ENCODE assay signal across 21 cellular contexts in the genomic region with DNA sequence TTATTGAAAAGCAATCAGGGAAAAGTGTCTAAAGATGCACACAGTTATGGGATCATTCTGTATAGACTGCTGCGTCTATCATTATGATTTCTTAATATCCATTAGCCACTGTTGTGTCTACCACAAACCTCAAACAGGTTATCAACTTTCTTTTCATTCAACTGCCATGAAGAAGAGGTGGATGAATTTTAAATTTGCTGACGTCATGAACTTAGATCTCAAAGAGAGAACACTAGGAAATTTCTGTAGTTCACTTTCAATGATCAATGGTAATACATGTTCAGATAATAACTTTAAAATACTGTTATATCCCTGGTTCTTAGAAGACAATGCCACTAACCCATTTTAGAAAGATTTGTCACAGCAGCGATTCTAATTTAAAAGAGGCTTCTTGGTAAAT. TPM values are rescaled to one million over a fixed set of nuclear protein-coding genes. Genes with fewer than 3 reads are reported as not detected.
DNase-seq lines count a peak whose midpoint lies in the region; ATAC-seq, FAIRE-seq and TF ChIP-seq lines count a peak whose summit lies in the region.
"Had no signal": no experiment of that assay in that cellular context is flagged by ENCODE, and none has a peak within 500 bp of the region (broad histone marks: within the 10 kb centered on the region; RNA-seq: fewer than 3 reads in every experiment).

No MANE protein-coding gene starts in this region.

- dilution Hi-C loops in IMR-90 (cut with HindIII; ENCODE audit: low sequenced_read_pairs, unreplicated experiment), result no loop called here

- H3K27ac ChIP-seq in HepG2 (ENCODE audit: extremely low read length, insufficient read depth, low read length) (no peak overlapping the region), right lobe of liver (no peak overlapping the region), IMR-90 (ENCODE audit: insufficient read depth, low read length) (no peak overlapping the region)
- H3K27ac ChIP-seq: 22Rv1, BLaER1 had no signal

- H3K4me1 ChIP-seq in HepG2 (ENCODE audit: insufficient read depth, low read length) (no peaks in the 10 kb centered on the region), right lobe of liver (no peaks in the 10 kb centered on the region), IMR-90 (ENCODE audit: control insufficient read depth, insufficient read depth, low read length) (no peaks in the 10 kb centered on the region)
- H3K4me1 ChIP-seq: BE2C, BLaER1 had no signal

- no peaks in the 10 kb centered on the region for H3K36me3 ChIP-seq in HepG2 (replicated peaks in 1 of 2; ENCODE audit: control insufficient read depth in 1 of 2, insufficient read depth in 2 of 2, low read length in 2 of 2)
- no peaks in the 10 kb centered on the region for H3K36me3 ChIP-seq in right lobe of liver
- H3K36me3 ChIP-seq in IMR-90 (ENCODE audit: control insufficient read depth, insufficient read depth, low read length), result no peaks in the 10 kb centered on the region
- H3K36me3 ChIP-seq: BE2C, BLaER1 had no signal

- H2AFZ ChIP-seq in HepG2 (ENCODE audit: low read length) (no peak overlapping the region), IMR-90 (replicated peaks; ENCODE audit: low read length, poor library complexity) (no peak overlapping the region)

- no peak overlapping the region for H2AK5ac ChIP-seq in IMR-90 (ENCODE audit: low read depth, low read length)

- BruUV-seq in HepG2 (replicated peaks; lab: Mats Ljungman, UMichigan) (no TSS peak), IMR-90 (replicated peaks; lab: Mats Ljungman, UMichigan) (no TSS peak), MCF 10A (replicated peaks; lab: Mats Ljungman, UMichigan) (no TSS peak)

- no peak overlapping the region for H2AK9ac ChIP-seq in IMR-90 (replicated peaks; ENCODE audit: low read depth, low read length, poor library complexity)

- H3K9me3 Mint-ChIP-seq in MCF 10A (ENCODE audit: unreplicated experiment), result no peaks in the 10 kb centered on the region
- H3K9me3 Mint-ChIP-seq: CD14-positive monocyte had no signal

- no peaks in the 10 kb centered on the region for H3K9me3 ChIP-seq in HepG2 (ENCODE audit: low read length)
- H3K9me3 ChIP-seq in right lobe of liver, result no peaks in the 10 kb centered on the region
- H3K9me3 ChIP-seq in IMR-90 (ENCODE audit: control insufficient read depth, insufficient read depth, low read length), result no peaks in the 10 kb centered on the region
- H3K9me3 ChIP-seq: BE2C, BLaER1 had no signal

- H3K4me3 Mint-ChIP-seq in MCF 10A (ENCODE audit: unreplicated experiment), result no peak overlapping the region
- H3K4me3 Mint-ChIP-seq: CD14-positive monocyte; CD4-positive, alpha-beta memory T cell; CD4-positive, CD25-positive, alpha-beta regulatory T cell; CD8-positive, alpha-beta memory T cell had no signal

- H2BK20ac ChIP-seq in IMR-90 (ENCODE audit: low read depth, low read length), result no peak overlapping the region

- H3K4me2 ChIP-seq in HepG2 (ENCODE audit: low read depth, low read length), result no peak overlapping the region
- H3K4me2 ChIP-seq in IMR-90 (ENCODE audit: low read depth, low read length), result no peak overlapping the region
- H3K4me2 ChIP-seq: BLaER1 had no signal

- WGBS in HepG2 (ENCODE audit: low lambda C conversion rate), result 8% methylated on average over 3 of the region's 3 CpGs
- WGBS in right lobe of liver (ENCODE audit: insufficient coverage, low coverage, low lambda C conversion rate, missing lambda C conversion rate), result 51% methylated on average over 3 of the region's 3 CpGs
- WGBS in IMR-90 (ENCODE audit: extremely low coverage in 2 of 2, insufficient read length in 1 of 2), 2 experiments, result no CpG with 5 or more reads among the region's 3 CpGs

- H3K18ac ChIP-seq in IMR-90 (ENCODE audit: low read depth, low read length), result no peak overlapping the region

- no peaks in the 10 kb centered on the region for H3K4me1 Mint-ChIP-seq in MCF 10A (ENCODE audit: insufficient read depth, unreplicated experiment)
- H3K4me1 Mint-ChIP-seq: CD4-positive, alpha-beta memory T cell; CD8-positive, alpha-beta memory T cell had no signal

- no peak for TF ChIP-seq POLR2A in HepG2 (IDR thresholded peaks at IDR 0.05; ENCODE audit: insufficient read depth in 1 of 2, low read depth in 2 of 2, low read length in 2 of 2)
- no peak for TF ChIP-seq POLR2A in right lobe of liver (IDR thresholded peaks at IDR 0.05)
- no peak for TF ChIP-seq POLR2A in GM12892 (IDR thresholded peaks at IDR 0.05; ENCODE audit: low read depth, low read length)
- TF ChIP-seq POLR2A in IMR-90 (IDR thresholded peaks at IDR 0.05; ENCODE audit: low read depth, low read length), result no peak

- POLR2A ChIA-PET in HepG2 (lab: Yijun Ruan, JAX), result no interaction called here
- POLR2A ChIA-PET in IMR-90 (lab: Charles Lee; ENCODE audit: unreplicated experiment), result no interaction called here
- POLR2A ChIA-PET in MCF 10A (lab: Yijun Ruan, JAX), result interaction anchor here (1.6 kb wide), 1 partner anchor 23 kb away, joined by 3 read pairs; no protein-coding TSS in a partner anchor

- no peak overlapping the region for H2BK120ac ChIP-seq in IMR-90 (ENCODE audit: low read depth, low read length)

- TF ChIP-seq RAD21 in HepG2 (CRISPR knock-in tag; IDR thresholded peaks at IDR 0.05) (no peak), IMR-90 (IDR thresholded peaks at IDR 0.05; ENCODE audit: low read length) (no peak)

- no peak overlapping the region for H4K8ac ChIP-seq in IMR-90 (ENCODE audit: low read depth in 2 of 2, low read length in 2 of 2)

- H3K9me1 ChIP-seq in IMR-90 (ENCODE audit: insufficient read depth, low read length), result no peaks in the 10 kb centered on the region; the same call in 1 of the 2 replicates

- H3K36me3 Mint-ChIP-seq in MCF 10A (ENCODE audit: insufficient read depth, unreplicated experiment), result no peaks in the 10 kb centered on the region
- H3K36me3 Mint-ChIP-seq: CD14-positive monocyte; CD4-positive, alpha-beta memory T cell; CD4-positive, CD25-positive, alpha-beta regulatory T cell; CD8-positive, alpha-beta memory T cell had no signal

- H3K9ac ChIP-seq in HepG2 (ENCODE audit: insufficient read depth, low read depth, low read length), result no peak overlapping the region
- no peak overlapping the region for H3K9ac ChIP-seq in IMR-90 (ENCODE audit: low read depth, low read length)
- H3K9ac ChIP-seq: BLaER1 had no signal

- no peak overlapping the region for H3K23ac ChIP-seq in IMR-90 (ENCODE audit: low read depth, low read length)

- in situ Hi-C loops in HepG2 (cut with HindIII; ENCODE audit: extremely low pct_ligation_motif_present, low pct_unique_long_range_greater_than_20kb) (no loop called here), IMR-90 (cut with MboI; ENCODE audit: low sequenced_read_pairs) (no loop called here)

- no peaks in the 10 kb centered on the region for H3K27me3 Mint-ChIP-seq in MCF 10A (ENCODE audit: insufficient read depth, unreplicated experiment)

- no peak overlapping the region for H3K27ac Mint-ChIP-seq in MCF 10A (ENCODE audit: low read depth, unreplicated experiment)
- H3K27ac Mint-ChIP-seq: CD14-positive monocyte; CD4-positive, alpha-beta memory T cell; CD4-positive, CD25-positive, alpha-beta regulatory T cell; CD8-positive, alpha-beta memory T cell had no signal

- no peak overlapping the region for H2BK15ac ChIP-seq in IMR-90 (ENCODE audit: low read depth, low read length)

- no peaks in the 10 kb centered on the region for H4K20me1 ChIP-seq in HepG2 (ENCODE audit: insufficient read depth, low read length)
- H4K20me1 ChIP-seq in IMR-90 (ENCODE audit: insufficient read depth, low read length), result no peaks in the 10 kb centered on the region
- H4K20me1 ChIP-seq: BLaER1 had no signal

- H3K4ac ChIP-seq in IMR-90 (ENCODE audit: low read depth, low read length), result no peak overlapping the region

- no peaks in the 10 kb centered on the region for H3K79me2 ChIP-seq in HepG2 (ENCODE audit: insufficient read depth, low read length)

- CTCF ChIA-PET in HepG2 (lab: Yijun Ruan, JAX; ENCODE audit: low intra/inter-chr PET ratio, low total read pairs), result no interaction called here
- CTCF ChIA-PET in IMR-90 (lab: Yijun Ruan, JAX), result no interaction called here
- CTCF ChIA-PET in MCF 10A (lab: Yijun Ruan, JAX), result no interaction called here

- no peak overlapping the region for H4K91ac ChIP-seq in IMR-90 (ENCODE audit: insufficient read depth, low read depth, low read length)

- intact Hi-C loops in HepG2 (cut with micrococcal nuclease; ENCODE audit: unreplicated experiment), result no loop called here
- intact Hi-C loops in right lobe of liver (cut with DNase I), result no loop called here
- intact Hi-C loops in IMR-90 (cut with micrococcal nuclease), result no loop called here
- intact Hi-C loops in MCF 10A (cut with micrococcal nuclease), result no loop called here

- no peak overlapping the region for H3K14ac ChIP-seq in IMR-90 (replicated peaks; ENCODE audit: low read depth, low read length)

- DNase-seq in HepG2 (ENCODE audit: low spot score) (no peak), right lobe of liver (no peak), GM12892 (ENCODE audit: insufficient read length) (no peak), IMR-90 (no peak), MCF 10A (ENCODE audit: unreplicated experiment) (no peak), NCI-H2227 treated with DMSO at 0.1 percent for 48 hours (lab: John Stamatoyannopoulos, UW) (no peak)
- DNase-seq: ACHN; BE2C; C1 segment of cervical spinal cord; CD4-positive, alpha-beta memory T cell; CD4-positive, CD25-positive, alpha-beta regulatory T cell; CD8-positive, alpha-beta memory T cell; COR-L47; DMS79 treated with DMSO at 0.1 percent for 48 hours; GF-D8 had no signal

- no peak for TF ChIP-seq EP300 in HepG2 (IDR thresholded peaks at IDR 0.05; ENCODE audit: low read depth in 2 of 2, low read length in 2 of 2)
- no peak for TF ChIP-seq EP300 in HepG2 (CRISPR knock-in tag; IDR thresholded peaks at IDR 0.05; ENCODE audit: borderline replicate concordance)

- no peaks in the 10 kb centered on the region for H3K27me3 ChIP-seq in HepG2 (ENCODE audit: control insufficient read depth in 1 of 2, insufficient read depth in 2 of 2, low read length in 2 of 2)
- no peaks in the 10 kb centered on the region for H3K27me3 ChIP-seq in right lobe of liver
- H3K27me3 ChIP-seq in IMR-90 (ENCODE audit: control insufficient read depth, insufficient read depth, low read length), result no peaks in the 10 kb centered on the region
- H3K27me3 ChIP-seq: BE2C, BLaER1 had no signal

- no peak for ATAC-seq in HepG2
- ATAC-seq in right lobe of liver, result no peak
- no peak for ATAC-seq in IMR-90 (ENCODE audit: low read depth)
- no peak for ATAC-seq in GM21447 (IDR thresholded peaks at IDR 0.05; ENCODE audit: unreplicated experiment)

- H2BK5ac ChIP-seq in IMR-90 (ENCODE audit: low read depth, low read length, poor library complexity, severe bottlenecking), result no peak overlapping the region

- H4K5ac ChIP-seq in IMR-90 (ENCODE audit: low read depth, low read length), result no peak overlapping the region

- H3K79me1 ChIP-seq in IMR-90 (ENCODE audit: low read depth in 1 of 2, low read length in 2 of 2), result no peaks in the 10 kb centered on the region

- TF ChIP-seq CTCF in HepG2 (CRISPR knock-in tag; IDR thresholded peaks at IDR 0.05), result no peak
- no peak for TF ChIP-seq CTCF in right lobe of liver (IDR thresholded peaks at IDR 0.05)
- TF ChIP-seq CTCF in IMR-90 (conservative IDR thresholded peaks at IDR 0.05; ENCODE audit: low read depth, low read length), result no peak
- TF ChIP-seq CTCF in MCF 10A (IDR thresholded peaks at IDR 0.05; ENCODE audit: unreplicated experiment), result no peak

- H3K4me3 ChIP-seq in HepG2 (replicated peaks in 1 of 3; ENCODE audit: insufficient read depth in 1 of 3, low read depth in 2 of 3, low read length in 3 of 3), result no peak overlapping the region
- H3K4me3 ChIP-seq in right lobe of liver, result no peak overlapping the region
- H3K4me3 ChIP-seq in IMR-90 (ENCODE audit: insufficient read depth, low read depth, low read length), result no peak overlapping the region
- H3K4me3 ChIP-seq: BLaER1 had no signal

- no peak overlapping the region for H3K56ac ChIP-seq in IMR-90 (ENCODE audit: extremely low read depth, insufficient read depth, low read length)

- FAIRE-seq in HepG2 (lab: Jason Lieb, UNC) (no peak), GM12892 (lab: Jason Lieb, UNC) (peak; percentile 40)
- FAIRE-seq: GM12891, GM18507 had no signal

RNA-seq across cellular contexts. Expression of gene PLA2G4A, which starts 6.7 kb away (rescaled TPM):
- total RNA-seq in HepG2 (2016; rRNA removed; fragmentation: Illumina TruSeq; extraction: Trizol) (not detected in 2 replicates), right lobe of liver (1 to 10 TPM in 3 of 6 experiments, under 1 TPM in 3; 0.12 to 1.7 (median 0.98) TPM), IMR-90 (2012; rRNA removed) (3.8 and 4.4 TPM in 2 replicates), MCF 10A (2022) (2.1 and 3.8 TPM in 2 replicates)
- not detected in 2 replicates for total RNA-seq in HepG2 (2016; cell fraction: cytosol; rRNA removed; fragmentation: Illumina TruSeq; extraction: Trizol; ENCODE audit: low read depth)
- not detected in 2 replicates for total RNA-seq in HepG2 (2016; cell fraction: insoluble cytoplasmic fraction; rRNA removed; fragmentation: Illumina TruSeq; extraction: Trizol)
- total RNA-seq in HepG2 (2016; cell fraction: membrane; rRNA removed; fragmentation: Illumina TruSeq; extraction: Trizol), result not detected in 2 replicates
- total RNA-seq in HepG2 (2016; cell fraction: nucleus; rRNA removed; fragmentation: Illumina TruSeq; extraction: Trizol), result not detected in 2 replicates
- polyA plus RNA-seq in HepG2 (2011; rRNA removed) (not detected in 2 replicates), IMR-90 (2012; rRNA removed) (1.6 TPM in 2 replicates)
- 0.03 TPM in 1 of 2 replicates, not detected in the other for polyA plus RNA-seq in HepG2 (2011; cell fraction: cytosol; rRNA removed)
- not detected in 2 replicates for polyA plus RNA-seq in HepG2 (2011; cell fraction: nucleus; rRNA removed)
- not detected in 2 replicates for polyA plus RNA-seq in HepG2 (2012)
- polyA plus RNA-seq in HepG2 (2016; cell fraction: cytosol; fragmentation: Illumina TruSeq; extraction: Trizol; ENCODE audit: low read depth), result not detected in 2 replicates
- polyA plus RNA-seq in HepG2 (2016; cell fraction: insoluble cytoplasmic fraction; fragmentation: Illumina TruSeq; extraction: Trizol; ENCODE audit: low read depth), result not detected in 2 replicates
- not detected in 2 replicates for polyA plus RNA-seq in HepG2 (2016; cell fraction: membrane; fragmentation: Illumina TruSeq; extraction: Trizol; ENCODE audit: low read depth)
- polyA plus RNA-seq in HepG2 (2016; cell fraction: nucleus; fragmentation: Illumina TruSeq; extraction: Trizol; ENCODE audit: insufficient read depth, low read depth), result not detected in 2 replicates
- polyA minus RNA-seq in HepG2 (2011; rRNA and poly(A)+ RNA removed; ENCODE audit: low replicate concordance), result 28.7 TPM in 1 of 2 replicates, not detected in the other
- not detected in 2 replicates for polyA minus RNA-seq in HepG2 (2011; cell fraction: cytosol; rRNA and poly(A)+ RNA removed)
- polyA minus RNA-seq in HepG2 (2011; cell fraction: nucleus; rRNA and poly(A)+ RNA removed), result 0.52 TPM in 1 of 2 replicates, not detected in the other
- polyA plus RNA-seq in GM12892 (2012; ENCODE audit: missing spikeins), result 9.2 TPM
- 0.22 and 0.39 TPM in 2 replicates for polyA plus RNA-seq in IMR-90 (2012; cell fraction: cytosol; rRNA removed)
- polyA plus RNA-seq in IMR-90 (2012; cell fraction: nucleus; rRNA removed; ENCODE audit: low replicate concordance), result 0.04 and 0.80 TPM in 2 replicates
- total RNA-seq: CD4-positive, CD25-positive, alpha-beta regulatory T cell had no signal
- polyA plus RNA-seq: CD4-positive, alpha-beta memory T cell; CD4-positive, CD25-positive, alpha-beta regulatory T cell; CD8-positive, alpha-beta memory T cell had no signal
